ENCODE assay signal across 23 cellular contexts in genomic region chr22:44098966-44099530, GRCh38.
"Had no signal": no experiment of that assay in that cellular context is flagged by ENCODE, and none has a peak within 500 bp of the region (broad histone marks: within the 10 kb centered on the region; RNA-seq: fewer than 3 reads in every experiment).

No MANE protein-coding gene starts in this region.

- H3K4me1 Mint-ChIP-seq: naive thymus-derived CD8-positive, alpha-beta T cell had no signal

- H3K27me3 ChIP-seq: dorsolateral prefrontal cortex, neural progenitor cell, suprapubic skin, tibial artery, upper lobe of right lung had no signal

- H3K27me3 Mint-ChIP-seq: naive thymus-derived CD8-positive, alpha-beta T cell; progenitor cell of endocrine pancreas had no signal

- H3K4me1 ChIP-seq: neural progenitor cell, suprapubic skin, tibial artery, upper lobe of right lung had no signal

- H3K36me3 Mint-ChIP-seq: neural progenitor cell had no signal

- FAIRE-seq: bronchial epithelial cell, frontal cortex, islet of Langerhans, TTC549 had no signal

- H3K36me3 ChIP-seq: neural progenitor cell had no signal

- ATAC-seq: naive thymus-derived CD8-positive, alpha-beta T cell; upper lobe of right lung had no signal

- H3K4me2 ChIP-seq: neural progenitor cell had no signal

- H3K9ac ChIP-seq: neural progenitor cell had no signal

- H3K27ac ChIP-seq: coronary artery, dorsolateral prefrontal cortex, neural progenitor cell, suprapubic skin, tibial artery, upper lobe of right lung, VCaP had no signal

- H3K27ac Mint-ChIP-seq: progenitor cell of endocrine pancreas had no signal

- H3K4me3 ChIP-seq: coronary artery, dorsolateral prefrontal cortex, neural progenitor cell, suprapubic skin, tibial artery, upper lobe of right lung had no signal

- H2AFZ ChIP-seq: neural progenitor cell had no signal

- H3K9me3 ChIP-seq: suprapubic skin, upper lobe of right lung had no signal

- H3K9me3 Mint-ChIP-seq: naive thymus-derived CD8-positive, alpha-beta T cell had no signal

- DNase-seq: activated CD4-positive, alpha-beta T cell treated with anti-CD3 and anti-CD28 coated beads for 4 hours; activated CD4-positive, alpha-beta T cell treated with anti-CD3 and anti-CD28 coated beads, Interleukin-2, amount 50 U/mL, for 48 hours; activated CD8-positive, alpha-beta memory T cell treated with anti-CD3 and anti-CD28 coated beads for 24 hours; activated effector memory CD4-positive, alpha-beta T cell treated with Interleukin-2 at 50 U/mL for 16 hours; activated naive CD4-positive, alpha-beta T cell treated with anti-CD3 and anti-CD28 coated beads, Interleukin-2, amount 50 U/mL, for 16 hours; cerebellar nuclear complex; effector memory CD4-positive, alpha-beta T cell; mesenchymal stem cell; naive thymus-derived CD8-positive, alpha-beta T cell; stimulated activated naive CD4-positive, alpha-beta T cell; T-helper 9 cell; tibial artery; upper lobe of right lung had no signal

- H3K4me3 Mint-ChIP-seq: naive thymus-derived CD8-positive, alpha-beta T cell; neural progenitor cell had no signal
